8 cellular contexts compared by ENCODE assay signal in the genomic region with DNA sequence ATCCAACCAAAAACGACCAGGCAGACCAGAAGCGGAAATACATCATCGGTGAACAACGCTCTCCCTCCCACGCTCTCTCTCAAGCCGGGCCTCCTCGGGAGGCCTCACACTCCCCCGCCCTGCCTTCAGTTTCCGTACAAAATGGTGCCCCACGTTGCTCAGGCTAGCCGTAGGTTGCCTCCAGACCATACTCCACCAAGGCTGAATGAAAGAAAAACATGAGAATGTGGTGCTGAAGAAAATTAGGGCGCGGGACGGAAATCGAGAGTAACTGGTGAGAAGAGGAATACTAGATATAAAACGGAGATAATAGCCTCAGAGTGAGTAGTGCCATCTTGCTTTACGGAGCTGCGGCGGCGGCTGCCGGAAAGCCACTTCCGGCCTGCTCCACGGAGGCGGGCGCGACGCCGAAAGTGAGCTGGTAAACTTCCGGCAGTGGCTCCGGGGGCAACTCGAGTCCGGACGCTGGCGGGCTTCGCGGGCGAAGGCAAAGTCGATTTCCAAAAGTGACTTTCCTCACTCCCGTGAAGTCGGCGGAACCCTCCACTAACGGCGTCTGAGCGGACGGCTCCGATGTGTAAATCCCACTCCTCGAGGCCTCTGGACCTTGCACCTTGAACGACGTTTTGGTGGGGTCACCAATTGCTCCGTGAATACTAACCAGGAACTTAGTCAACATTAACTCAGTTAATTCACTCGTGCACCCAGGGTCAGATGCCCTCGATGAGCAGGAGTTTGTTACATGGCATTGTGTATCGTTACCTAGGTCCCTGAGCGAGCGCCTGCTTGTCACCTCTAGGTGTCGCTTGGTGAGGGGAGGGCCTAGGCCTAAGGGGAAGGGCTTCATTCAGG. TPM values are rescaled to one million over a fixed set of nuclear protein-coding genes. Genes with fewer than 3 reads are reported as not detected.
DNase-seq lines count a peak whose midpoint lies in the region; ATAC-seq and TF ChIP-seq lines count a peak whose summit lies in the region.

A gene (minus strand): TSS at position 7 of the 852 bp plus-strand sequence. CDS start 980 bp downstream, outside the sequence.

- H3K4me1 Mint-ChIP-seq in IgD-negative memory B cell, result peaks cover 25 to 45% (median 42%) of the 10 kb centered on the region in 3 donors

- H3K27ac Mint-ChIP-seq in IgD-negative memory B cell, result peak within 1 kb of the TSS; percentile 89 to 99 (median 94)

- no peaks in the 10 kb centered on the region for H3K27me3 Mint-ChIP-seq in IgD-negative memory B cell

- DNase-seq in DMS153 (lab: John Stamatoyannopoulos, UW) (peak; percentile 96), OCI-M1 (lab: John Stamatoyannopoulos, UW) (peak; percentile 98), activated T-cell treated with anti-CD3 and anti-CD28 coated beads for 24 hours (ENCODE audit: low read depth) (peak; percentile 85), epithelial cell of esophagus (ENCODE audit: low read depth) (peak; percentile 97), mucosa of gallbladder (ENCODE audit: low spot score) (peak; percentile 94)
- DNase-seq in stimulated activated CD8-positive, alpha-beta memory T cell treated with anti-CD3 and anti-CD28 coated beads, Interleukin-4, amount 100 ng/mL, for 4 hours (ENCODE audit: low read depth in 2 of 2, low spot score in 1 of 2), result peak; percentile 78 to 83

- peak within 1 kb of the TSS; percentile 89 to 99 (median 97) for H3K4me3 Mint-ChIP-seq in IgD-negative memory B cell

- H3K9me3 Mint-ChIP-seq in IgD-negative memory B cell, result no peaks in the 10 kb centered on the region

- ATAC-seq in GM21529 (IDR thresholded peaks at IDR 0.05; ENCODE audit: unreplicated experiment), result peak; percentile 86

- peaks cover 9% of the 10 kb centered on the region for H3K36me3 Mint-ChIP-seq in IgD-negative memory B cell

- peak within 1 kb of the TSS; percentile 95 for H3K4me3 ChIP-seq in epithelial cell of esophagus (ENCODE audit: low read length)

- peak; percentile 85 for TF ChIP-seq CTCF in epithelial cell of esophagus (IDR thresholded peaks at IDR 0.05; ENCODE audit: insufficient read depth, low read depth, low read length, missing control alignments)

RNA-seq across cellular contexts. Expression of the gene that starts here (rescaled TPM):
- polyA plus RNA-seq in IgD-negative memory B cell, result 4.9 TPM
- 40.0 TPM for total RNA-seq in mucosa of gallbladder

Comparison
In these comparisons a context has a peak if more than half of its experiments do, and no peak if none do; other contexts are left out.
1. Peak in every context shown above with its lines: DNase-seq, ATAC-seq and H3K4me3 ChIP-seq.